ENCODE assay signal across 8 cellular contexts in genomic region chr6:42050011-42050896, GRCh38. TPM values are rescaled to one million over a fixed set of nuclear protein-coding genes. Genes with fewer than 3 reads are reported as not detected.
DNase-seq lines count a peak whose midpoint lies in the region; ATAC-seq, FAIRE-seq and TF ChIP-seq lines count a peak whose summit lies in the region.

Gene TAF8 (plus strand): TSS chr6:42050524. CDS start chr6:42050542, 18 bp downstream.

- H3K36me3 ChIP-seq in adipocyte (ENCODE audit: control insufficient read depth, insufficient read depth, low read length, severe bottlenecking), result peaks cover 21% of the 10 kb centered on the region

- ATAC-seq in HG02840 (IDR thresholded peaks at IDR 0.05; ENCODE audit: low FRiP score, unreplicated experiment), result peak; percentile 83

- H3K9me3 Mint-ChIP-seq in type B pancreatic cell, result no peaks in the 10 kb centered on the region

- H3K36me3 Mint-ChIP-seq in type B pancreatic cell, result peaks cover 8% of the 10 kb centered on the region

- TF ChIP-seq CTCF in type B pancreatic cell (conservative IDR thresholded peaks at IDR 0.05), result no peak

- no peaks in the 10 kb centered on the region for H3K27me3 ChIP-seq in adipocyte (replicated peaks; ENCODE audit: control insufficient read depth, insufficient read depth, low read length)

- peak within 1 kb of the TSS; percentile 90 for H3K4me3 Mint-ChIP-seq in type B pancreatic cell

- no peaks in the 10 kb centered on the region for H3K9me3 ChIP-seq in adipocyte (ENCODE audit: control insufficient read depth, low read length)

- FAIRE-seq in GM12891 (lab: Jason Lieb, UNC), result peak; percentile 87

- H3K27ac Mint-ChIP-seq in type B pancreatic cell, result peak within 1 kb of the TSS; percentile 97

- DNase-seq in GM12891 (ENCODE audit: insufficient read length, low spot score) (peak; percentile 87), NCI-H1436 treated with DMSO at 0.1 percent for 48 hours (lab: John Stamatoyannopoulos, UW) (peak; percentile 51), T follicular helper cell (ENCODE audit: low read depth) (peak; percentile 80), adipocyte (ENCODE audit: low read depth) (peak; percentile 96), cardiac septum (ENCODE audit: low spot score) (peak; percentile 95), posterior cingulate gyrus (peak; percentile 88 to 98 (median 90)), type B pancreatic cell (ENCODE audit: extremely low spot score, unreplicated experiment) (peak; percentile 88)

- H3K4me1 Mint-ChIP-seq in type B pancreatic cell (ENCODE audit: unreplicated experiment), result peaks cover 35% of the 10 kb centered on the region

- TF ChIP-seq POLR2A in GM12891 (IDR thresholded peaks at IDR 0.05; ENCODE audit: low read depth, low read length), result peak; percentile 99

- H3K27me3 Mint-ChIP-seq in type B pancreatic cell, result peaks cover 9% of the 10 kb centered on the region

- peak within 1 kb of the TSS; percentile 91 for H3K4me3 ChIP-seq in adipocyte (ENCODE audit: low read length)

- intact Hi-C loops in cardiac septum (cut with DNase I), result loop anchor here (1.0 kb wide), 1 partner anchor 263 kb away; the partner anchor contains the start of gene TOMM6
- intact Hi-C loops in posterior cingulate gyrus (cut with DNase I), result loop anchor here (5.0 kb wide), 1 partner anchor 167 kb away; the partner anchor contains the start of gene MRPS10

- H3K9ac ChIP-seq in adipocyte (ENCODE audit: low read length), result peak within 1 kb of the TSS; percentile 94

- peaks cover 72% of the 10 kb centered on the region for H3K4me1 ChIP-seq in adipocyte (ENCODE audit: control insufficient read depth, insufficient read depth, low read length)

TF ChIP-seq in GM12891, 5 proteins besides CTCF, POLR2A, EP300 and RAD21:
- TF ChIP-seq POLR2AphosphoS5 (IDR thresholded peaks at IDR 0.05; ENCODE audit: low read depth, low read length) (peak; percentile 91), PAX5 (IDR thresholded peaks at IDR 0.05; ENCODE audit: insufficient read depth, low read length, severe bottlenecking) (no peak), TAF1 (IDR thresholded peaks at IDR 0.05; ENCODE audit: low read depth, low read length) (peak; percentile 88), POU2F2 (IDR thresholded peaks at IDR 0.05; ENCODE audit: low read depth, low read length) (peak; percentile 94)

RNA-seq across cellular contexts. Expression of gene TAF8, which starts in this region (rescaled TPM):
- 9.4 TPM for polyA plus RNA-seq in GM12891 (2012; ENCODE audit: low read depth, missing spikeins)
- 22.3 TPM for total RNA-seq in cardiac septum
- 30.7 and 36.0 TPM in 2 replicates for total RNA-seq in type B pancreatic cell (ENCODE audit: low replicate concordance)

Comparison
In these comparisons a context has a peak if more than half of its experiments do, and no peak if none do; other contexts are left out.
1. Peak in every context shown above with its lines: DNase-seq, ATAC-seq and H3K4me3 ChIP-seq.